In the genomic region with DNA sequence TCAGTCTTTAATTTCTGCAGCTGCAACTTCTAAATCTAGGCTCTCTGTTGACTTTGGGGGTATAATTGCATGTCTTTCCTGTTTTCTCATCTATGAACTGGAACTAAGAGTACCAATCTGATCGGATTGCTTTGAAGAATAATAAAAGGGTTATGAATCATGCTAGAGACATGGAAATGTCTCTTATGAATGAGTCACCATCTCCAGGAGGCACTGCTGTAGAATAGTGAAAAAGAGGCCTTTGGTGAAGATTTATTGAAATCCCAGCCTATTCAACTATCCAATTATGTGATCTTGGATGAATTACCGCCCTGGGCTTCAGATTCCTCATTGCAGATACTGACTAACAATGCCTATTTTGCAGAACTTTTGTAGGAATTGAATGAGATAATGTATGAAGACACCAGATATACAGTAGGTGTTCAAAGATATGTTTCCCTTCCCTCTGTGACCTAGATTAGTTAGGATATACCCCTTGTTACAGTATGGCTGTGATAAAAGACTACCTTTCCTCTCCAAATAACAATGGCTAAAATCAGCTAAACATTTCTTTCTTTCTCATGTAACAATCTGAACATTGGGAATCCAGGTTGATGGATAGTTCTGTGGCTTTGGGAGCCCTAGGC, we compare ENCODE assay signal across 15 cellular contexts. TPM values are rescaled to one million over a fixed set of nuclear protein-coding genes. Genes with fewer than 3 reads are reported as not detected.
DNase-seq lines count a peak whose midpoint lies in the region; TF ChIP-seq lines count a peak whose summit lies in the region.
"Had no signal": no experiment of that assay in that cellular context is flagged by ENCODE, and none has a peak within 500 bp of the region (broad histone marks: within the 10 kb centered on the region; RNA-seq: fewer than 3 reads in every experiment).

No MANE protein-coding gene starts in this region.

- H3K9me3 Mint-ChIP-seq in nephron progenitor cell: peaks cover 25% of the 10 kb centered on the region
- H3K9me3 Mint-ChIP-seq: stimulated activated naive CD8-positive, alpha-beta T cell treated with anti-CD3 and anti-CD28 coated beads, Interleukin-15, Interleukin-2, amounts not matched to agents 100 ng/mL and 50 ng/mL, for 24 hours had no signal

- peak overlapping the region; percentile 67 for H3K27ac ChIP-seq in caudate nucleus (ENCODE audit: low read depth, low read length)
- H3K27ac ChIP-seq: pancreas had no signal

- no peaks in the 10 kb centered on the region for H3K4me1 Mint-ChIP-seq in nephron progenitor cell
- H3K4me1 Mint-ChIP-seq: memory B cell had no signal

- no peaks in the 10 kb centered on the region for H3K36me3 Mint-ChIP-seq in nephron progenitor cell (ENCODE audit: low read depth)
- H3K36me3 Mint-ChIP-seq: activated CD4-positive, alpha-beta memory T cell treated with anti-CD3 and anti-CD28 coated beads for 36 hours had no signal

- H3K27me3 Mint-ChIP-seq in nephron progenitor cell (ENCODE audit: low read depth, poor library complexity): peaks cover 11% of the 10 kb centered on the region

- no peak for TF ChIP-seq CTCF in nephron progenitor cell (IDR thresholded peaks at IDR 0.05)

- no peak overlapping the region for H3K27ac Mint-ChIP-seq in nephron progenitor cell
- H3K27ac Mint-ChIP-seq: activated CD4-positive, alpha-beta memory T cell treated with anti-CD3 and anti-CD28 coated beads for 36 hours; memory B cell; stimulated activated naive CD8-positive, alpha-beta T cell treated with anti-CD3 and anti-CD28 coated beads, Interleukin-15, Interleukin-2, amounts not matched to agents 100 ng/mL and 50 ng/mL, for 24 hours; T-helper 1 cell treated with Interleukin-12 subunit alpha and Interleukin-12 subunit beta and Interleukin-4 antibody, amounts not matched to agents 30 μg/mL and 1 μg/mL, for 36 hours had no signal

- DNase-seq in GM03348 (ENCODE audit: low spot score) (peak; percentile 9), NCI-H2227 treated with DMSO at 0.1 percent for 48 hours (lab: John Stamatoyannopoulos, UW) (peak; percentile 44), caudate nucleus (lab: John Stamatoyannopoulos, UW) (peak in 2 of 61 donors; percentile 15), pulmonary artery endothelial cell (ENCODE audit: low read depth, low spot score) (peak; percentile 11), SIG-M5 (lab: John Stamatoyannopoulos, UW) (no peak), OCI-M2 (lab: John Stamatoyannopoulos, UW; ENCODE audit: unreplicated experiment) (no peak), nephron progenitor cell (no peak)
- DNase-seq: activated CD4-positive, alpha-beta memory T cell treated with anti-CD3 and anti-CD28 coated beads for 36 hours; activated naive CD4-positive, alpha-beta T cell treated with Interleukin-2 at 50 U/mL for 16 hours; dorsolateral prefrontal cortex; NCI-H82; pancreas had no signal

- H3K4me3 Mint-ChIP-seq in nephron progenitor cell: no peak overlapping the region
- H3K4me3 Mint-ChIP-seq: activated CD4-positive, alpha-beta memory T cell treated with anti-CD3 and anti-CD28 coated beads for 36 hours; memory B cell; stimulated activated naive CD8-positive, alpha-beta T cell treated with anti-CD3 and anti-CD28 coated beads, Interleukin-15, Interleukin-2, amounts not matched to agents 100 ng/mL and 50 ng/mL, for 24 hours; T-helper 1 cell treated with Interleukin-12 subunit alpha and Interleukin-12 subunit beta and Interleukin-4 antibody, amounts not matched to agents 30 μg/mL and 1 μg/mL, for 36 hours had no signal

RNA-seq across cellular contexts. Expression of gene CMTM8, which starts 11.5 kb away (rescaled TPM):
- total RNA-seq in pulmonary artery endothelial cell: 2.6 and 2.8 TPM in 2 replicates

Comparison
In these comparisons a context has a peak if more than half of its experiments do, and no peak if none do; other contexts are left out.
1. DNase-seq: peak in GM03348 (single experiment), NCI-H2227 treated with DMSO at 0.1 percent for 48 hours (single experiment) and pulmonary artery endothelial cell (single experiment); none in SIG-M5 (single experiment), OCI-M2 (single experiment) and nephron progenitor cell (single experiment).